ENCODE assay signal across 23 cellular contexts in genomic region chr12:107355004-107355565, GRCh38.
"Had no signal": no experiment of that assay in that cellular context is flagged by ENCODE, and none has a peak within 500 bp of the region (broad histone marks: within the 10 kb centered on the region; RNA-seq: fewer than 3 reads in every experiment).

No MANE protein-coding gene starts in this region.

- DNase-seq: activated B cell treated with CpG ODN at 0.5 μM for 24 hours; activated CD4-positive, alpha-beta T cell treated with anti-CD3 and anti-CD28 coated beads for 48 hours; activated CD8-positive, alpha-beta T cell treated with anti-CD3 and anti-CD28 coated beads for 36 hours; activated effector memory CD4-positive, alpha-beta T cell treated with Interleukin-2 at 50 U/mL for 16 hours; activated naive CD4-positive, alpha-beta T cell treated with anti-CD3 and anti-CD28 coated beads, Interleukin-2, amount 50 U/mL, for 16 hours; activated T-cell treated with anti-CD3 and anti-CD28 coated beads, Interleukin-2, amount 50 U/mL, for 4 hours; amniotic stem cell; effector CD8-positive, alpha-beta T cell; gastrocnemius medialis; head of caudate nucleus; kidney; left lung; midbrain; stimulated activated naive CD8-positive, alpha-beta T cell treated with anti-CD3 and anti-CD28 coated beads, Interleukin-15, Interleukin-2, amounts not matched to agents 100 U/mL and 50 U/mL, for 24 hours; substantia nigra; tibial artery had no signal

- H3K9me3 Mint-ChIP-seq: activated B cell treated with CpG ODN at 0.5 μM for 24 hours; activated T-cell treated with anti-CD3 and anti-CD28 coated beads, Interleukin-2, amount 50 U/mL, for 4 hours; dendritic cell treated with granulocyte-macrophage colony-stimulating factor and Interleukin-4, amounts not matched to agents 40 ng/mL and 50 ng/mL, for 4 days had no signal

- H3K27ac ChIP-seq: cardiac muscle cell, gastrocnemius medialis, left lung, neural progenitor cell, right atrium auricular region, skin epidermis, tibial artery had no signal

- H3K27me3 Mint-ChIP-seq: activated CD8-positive, alpha-beta T cell treated with anti-CD3 and anti-CD28 coated beads for 36 hours; dendritic cell treated with granulocyte-macrophage colony-stimulating factor and Interleukin-4, amounts not matched to agents 40 ng/mL and 50 ng/mL, for 4 days had no signal

- ATAC-seq: activated CD8-positive, alpha-beta T cell treated with anti-CD3 and anti-CD28 coated beads for 36 hours; activated T-cell treated with anti-CD3 and anti-CD28 coated beads, Interleukin-2, amount 50 U/mL, for 4 hours; esophagus mucosa; gastrocnemius medialis; left lung; stimulated activated naive CD8-positive, alpha-beta T cell treated with anti-CD3 and anti-CD28 coated beads, Interleukin-15, Interleukin-2, amounts not matched to agents 100 U/mL and 50 U/mL, for 24 hours had no signal

- H3K4me1 ChIP-seq: gastrocnemius medialis, neural progenitor cell, right atrium auricular region, tibial artery had no signal

- H3K9me3 ChIP-seq: gastrocnemius medialis, left lung, right atrium auricular region, tibial artery had no signal

- H3K9ac ChIP-seq: neural progenitor cell had no signal

- H3K4me3 Mint-ChIP-seq: activated B cell treated with CpG ODN at 0.5 μM for 24 hours; activated CD8-positive, alpha-beta T cell treated with anti-CD3 and anti-CD28 coated beads for 36 hours; activated T-cell treated with anti-CD3 and anti-CD28 coated beads, Interleukin-2, amount 50 U/mL, for 4 hours; dendritic cell treated with granulocyte-macrophage colony-stimulating factor and Interleukin-4, amounts not matched to agents 40 ng/mL and 50 ng/mL, for 4 days; neural progenitor cell had no signal

- H3K36me3 ChIP-seq: cardiac muscle cell, gastrocnemius medialis, left lung, neural progenitor cell, right atrium auricular region, tibial artery had no signal

- H3K4me3 ChIP-seq: cardiac muscle cell, gastrocnemius medialis, left lung, neural progenitor cell, right atrium auricular region, skin epidermis, tibial artery had no signal

- H3K4me1 Mint-ChIP-seq: activated B cell treated with CpG ODN at 0.5 μM for 24 hours, neural progenitor cell had no signal

- H2AFZ ChIP-seq: neural progenitor cell had no signal

- H3K27me3 ChIP-seq: gastrocnemius medialis, neural progenitor cell, right atrium auricular region had no signal

- H3K27ac Mint-ChIP-seq: activated B cell treated with CpG ODN at 0.5 μM for 24 hours; activated CD8-positive, alpha-beta T cell treated with anti-CD3 and anti-CD28 coated beads for 36 hours; dendritic cell treated with granulocyte-macrophage colony-stimulating factor and Interleukin-4, amounts not matched to agents 40 ng/mL and 50 ng/mL, for 4 days; neural progenitor cell; progenitor cell of endocrine pancreas had no signal

- H3K4me2 ChIP-seq: neural progenitor cell had no signal
